9 cellular contexts compared by ENCODE assay signal in genomic region chr18:58186258-58186948, GRCh38.
DNase-seq lines count a peak whose midpoint lies in the region; ATAC-seq, FAIRE-seq and TF ChIP-seq lines count a peak whose summit lies in the region.
"Had no signal": no experiment of that assay in that cellular context is flagged by ENCODE, and none has a peak within 500 bp of the region (broad histone marks: within the 10 kb centered on the region; RNA-seq: fewer than 3 reads in every experiment).

No MANE protein-coding gene starts in this region.

- FAIRE-seq in RCC 7860 (lab: Jason Lieb, UNC): peak; percentile 72

- DNase-seq in GM03348 (ENCODE audit: low spot score): peak; percentile 52
- peak; percentile 79 for DNase-seq in RCC 7860 (ENCODE audit: low spot score)
- DNase-seq in fibroblast of mammary gland (ENCODE audit: low read depth): peak; percentile 57
- peak; percentile 42 for DNase-seq in putamen (ENCODE audit: low spot score)
- DNase-seq in H7: no peak
- no peak for DNase-seq in NCI-H1930 (lab: John Stamatoyannopoulos, UW)
- DNase-seq: stimulated activated naive B cell treated with anti-CD40 and anti-IgM and Interleukin-4, amounts not matched to agents 10 μg/mL and 1 μg/mL and 100 μg/mL, for 72 hours had no signal

- H3K4me3 ChIP-seq in fibroblast of mammary gland (ENCODE audit: control insufficient read depth, low read depth, low read length) (no peak overlapping the region), H7 (ENCODE audit: insufficient read depth, low read depth, low read length) (no peak overlapping the region)

- no peak for TF ChIP-seq CTCF in fibroblast of mammary gland (conservative IDR thresholded peaks at IDR 0.05; ENCODE audit: control insufficient read depth, insufficient read depth, low read depth, low read length)

- H3K27me3 ChIP-seq in H7 (ENCODE audit: control insufficient read depth, insufficient read depth, low read length): no peaks in the 10 kb centered on the region

- no peaks in the 10 kb centered on the region for H3K36me3 ChIP-seq in H7 (replicated peaks; ENCODE audit: control insufficient read depth, insufficient read depth, low read length)

- ATAC-seq in HG03025 (IDR thresholded peaks at IDR 0.05; ENCODE audit: low FRiP score, unreplicated experiment) (no peak), HG02870 (IDR thresholded peaks at IDR 0.05; ENCODE audit: unreplicated experiment) (no peak)
- ATAC-seq: stimulated activated naive B cell treated with anti-CD40 and anti-IgM and Interleukin-4, amounts not matched to agents 10 μg/mL and 1 μg/mL and 100 μg/mL, for 72 hours had no signal

Comparison
In these comparisons a context has a peak if more than half of its experiments do, and no peak if none do; other contexts are left out.
1. DNase-seq: peak in GM03348 (single experiment), RCC 7860 (single experiment), fibroblast of mammary gland (single experiment) and putamen (single experiment); none in H7 (single experiment) and NCI-H1930 (0 of 2).